9 cellular contexts compared by ENCODE assay signal in genomic region chr18:58195278-58195721, GRCh38.
DNase-seq lines count a peak whose midpoint lies in the region; ATAC-seq, FAIRE-seq and TF ChIP-seq lines count a peak whose summit lies in the region.
"Had no signal": no experiment of that assay in that cellular context is flagged by ENCODE, and none has a peak within 500 bp of the region (broad histone marks: within the 10 kb centered on the region; RNA-seq: fewer than 3 reads in every experiment).

No MANE protein-coding gene starts in this region.

- H3K4me3 ChIP-seq in BLaER1 = peak overlapping the region; percentile 36; the same call in 1 of the 2 replicates
- peak overlapping the region; percentile 62 for H3K4me3 ChIP-seq in H7 (ENCODE audit: insufficient read depth, low read depth, low read length)
- peak overlapping the region; percentile 74 for H3K4me3 ChIP-seq in OCI-LY3 (ENCODE audit: low read length)
- peak overlapping the region; percentile 38 for H3K4me3 ChIP-seq in bronchial epithelial cell (ENCODE audit: low read depth, low read length)
- H3K4me3 ChIP-seq in thoracic aorta = peak overlapping the region; percentile 50

- H3K36me3 Mint-ChIP-seq in memory B cell = no peaks in the 10 kb centered on the region

- peak overlapping the region; percentile 57 for H3K4me2 ChIP-seq in BLaER1
- H3K4me2 ChIP-seq in OCI-LY3 (ENCODE audit: low read length) = peak overlapping the region; percentile 70

- peak overlapping the region; percentile 54 for H3K27ac Mint-ChIP-seq in memory B cell

- peak overlapping the region; percentile 88 for H3K4me3 Mint-ChIP-seq in memory B cell

- no peak overlapping the region for H3K27ac ChIP-seq in BLaER1
- H3K27ac ChIP-seq in OCI-LY3 (ENCODE audit: low read length) = no peak overlapping the region
- H3K27ac ChIP-seq in thoracic aorta = no peak overlapping the region
- H3K27ac ChIP-seq: adrenal gland had no signal

- no peak; the same call in 1 of the 2 replicates for TF ChIP-seq CTCF in OCI-LY3 (IDR thresholded peaks at IDR 0.05; ENCODE audit: low read depth, low read length)
- TF ChIP-seq CTCF in bronchial epithelial cell (IDR thresholded peaks at IDR 0.05; ENCODE audit: insufficient read depth, low read length, severe bottlenecking) = no peak
- no peak for TF ChIP-seq CTCF in thoracic aorta (IDR thresholded peaks at IDR 0.05)

- FAIRE-seq in bronchial epithelial cell (lab: Jason Lieb, UNC) = no peak

- H3K36me3 ChIP-seq in BLaER1 = no peaks in the 10 kb centered on the region
- no peaks in the 10 kb centered on the region for H3K36me3 ChIP-seq in H7 (replicated peaks; ENCODE audit: control insufficient read depth, insufficient read depth, low read length)
- H3K36me3 ChIP-seq in OCI-LY3 (replicated peaks; ENCODE audit: low read depth, low read length) = peaks cover 2% of the 10 kb centered on the region
- no peaks in the 10 kb centered on the region for H3K36me3 ChIP-seq in bronchial epithelial cell (ENCODE audit: control insufficient read depth, insufficient read depth, low read length)
- no peaks in the 10 kb centered on the region for H3K36me3 ChIP-seq in thoracic aorta
- H3K36me3 ChIP-seq: adrenal gland had no signal

- H3K4me1 Mint-ChIP-seq in memory B cell = peaks cover 13% of the 10 kb centered on the region

- no peaks in the 10 kb centered on the region for H3K27me3 Mint-ChIP-seq in memory B cell

- H2AFZ ChIP-seq in OCI-LY3 (ENCODE audit: low read depth, low read length) = peak overlapping the region; percentile 5

- ATAC-seq in memory B cell (ENCODE audit: low read depth) = peak; percentile 81
- no peak for ATAC-seq in thoracic aorta (ENCODE audit: insufficient number of reproducible peaks, low FRiP score, low read depth)

- peaks cover 47% of the 10 kb centered on the region for H3K79me2 ChIP-seq in OCI-LY3 (ENCODE audit: low read length)

- peaks cover 6% of the 10 kb centered on the region for H3K27me3 ChIP-seq in BLaER1
- no peaks in the 10 kb centered on the region for H3K27me3 ChIP-seq in H7 (ENCODE audit: control insufficient read depth, insufficient read depth, low read length)
- H3K27me3 ChIP-seq in OCI-LY3 (ENCODE audit: low read depth, low read length) = peaks cover 13% of the 10 kb centered on the region
- H3K27me3 ChIP-seq in bronchial epithelial cell (ENCODE audit: control insufficient read depth, insufficient read depth, low read length) = no peaks in the 10 kb centered on the region
- no peaks in the 10 kb centered on the region for H3K27me3 ChIP-seq in thoracic aorta (replicated peaks; ENCODE audit: insufficient read depth)
- H3K27me3 ChIP-seq: adrenal gland had no signal

- H3K9me3 ChIP-seq in BLaER1 (no peaks in the 10 kb centered on the region), OCI-LY3 (ENCODE audit: insufficient read depth, low read length) (no peaks in the 10 kb centered on the region), thoracic aorta (no peaks in the 10 kb centered on the region)
- H3K9me3 ChIP-seq: adrenal gland had no signal

- H3K4me1 ChIP-seq in BLaER1 (peaks cover 17% of the 10 kb centered on the region), OCI-LY3 (ENCODE audit: low read length) (peaks cover 33% of the 10 kb centered on the region), thoracic aorta (ENCODE audit: control insufficient read depth in 1 of 2, low read depth in 2 of 2) (no peaks in the 10 kb centered on the region)

- H4K20me1 ChIP-seq in BLaER1 = 0 out of 2 replicates have a peak, but pooled peaks cover 9% of the 10 kb centered on the region
- H4K20me1 ChIP-seq in OCI-LY3 (ENCODE audit: insufficient read depth, low read length) = peaks cover 27% of the 10 kb centered on the region

- H3K9me3 Mint-ChIP-seq in memory B cell = no peaks in the 10 kb centered on the region

- H3K9ac ChIP-seq in BLaER1 = no peak overlapping the region
- H3K9ac ChIP-seq in OCI-LY3 (ENCODE audit: low read length) = peak overlapping the region; percentile 38

- DNase-seq in H7 (peak; percentile 70), bronchial epithelial cell (ENCODE audit: low read depth) (peak; percentile 40), memory B cell (ENCODE audit: low spot score in 2 of 2) (peak; percentile 17 to 27), thoracic aorta (ENCODE audit: low spot score) (no peak), H4 (ENCODE audit: low spot score) (no peak), kidney glomerular epithelial cell (lab: John Stamatoyannopoulos, UW) (no peak)

Comparison
In these comparisons a context has a peak if more than half of its experiments do, and no peak if none do; other contexts are left out.
1. DNase-seq: peak in H7 (single experiment), bronchial epithelial cell (single experiment) and memory B cell (2 of 2); none in thoracic aorta (single experiment), H4 (single experiment) and kidney glomerular epithelial cell (single experiment).
2. Peak in every context shown above with its lines, with median percentiles within 50 percentile points of each other: H3K4me3 ChIP-seq.